In genomic region chr22:47586946-47587345, GRCh38 we compare ENCODE assay signal across 31 cellular contexts.
"Had no signal": no experiment of that assay in that cellular context is flagged by ENCODE, and none has a peak within 500 bp of the region (broad histone marks: within the 10 kb centered on the region; RNA-seq: fewer than 3 reads in every experiment).

No MANE protein-coding gene starts in this region.

- H3K4me3 ChIP-seq: ascending aorta had no signal

- H3K27ac Mint-ChIP-seq: activated B cell treated with CpG ODN at 0.5 μM for 24 hours; activated CD4-positive, alpha-beta memory T cell treated with anti-CD3 and anti-CD28 coated beads, Interleukin-2, amount 10 ng/mL, durations not matched to agents 7 days and 5 days; activated CD8-positive, alpha-beta memory T cell treated with anti-CD3 and anti-CD28 coated beads, Interleukin-2, amount 10 ng/mL, durations not matched to agents 7 days and 5 days; activated naive CD4-positive, alpha-beta T cell treated with anti-CD3 and anti-CD28 coated beads, Interleukin-2, amount 50 U/mL, for 24 hours; activated naive CD8-positive, alpha-beta T cell treated with anti-CD3 and anti-CD28 coated beads, Interleukin-2, amount 10 ng/mL, durations not matched to agents 7 days and 5 days; IgD-negative memory B cell had no signal

- H3K27me3 Mint-ChIP-seq: activated B cell treated with CpG ODN at 0.5 μM for 24 hours; activated CD4-positive, alpha-beta memory T cell treated with anti-CD3 and anti-CD28 coated beads, Interleukin-2, amount 10 ng/mL, durations not matched to agents 7 days and 5 days; activated CD8-positive, alpha-beta memory T cell treated with anti-CD3 and anti-CD28 coated beads, Interleukin-2, amount 10 ng/mL, durations not matched to agents 7 days and 5 days; activated naive CD8-positive, alpha-beta T cell treated with anti-CD3 and anti-CD28 coated beads, Interleukin-2, amount 10 ng/mL, durations not matched to agents 7 days and 5 days had no signal

- H3K9me3 ChIP-seq: ascending aorta had no signal

- H3K27me3 ChIP-seq: ascending aorta had no signal

- H3K9me3 Mint-ChIP-seq: activated naive CD4-positive, alpha-beta T cell treated with anti-CD3 and anti-CD28 coated beads, Interleukin-2, amount 50 U/mL, for 24 hours had no signal

- H3K27ac ChIP-seq: ascending aorta, VCaP had no signal

- H3K4me3 Mint-ChIP-seq: activated B cell treated with CpG ODN at 0.5 μM for 24 hours; activated CD4-positive, alpha-beta memory T cell treated with anti-CD3 and anti-CD28 coated beads, Interleukin-2, amount 10 ng/mL, durations not matched to agents 7 days and 5 days; activated CD8-positive, alpha-beta memory T cell treated with anti-CD3 and anti-CD28 coated beads, Interleukin-2, amount 10 ng/mL, durations not matched to agents 7 days and 5 days; activated naive CD4-positive, alpha-beta T cell treated with anti-CD3 and anti-CD28 coated beads, Interleukin-2, amount 50 U/mL, for 24 hours; activated naive CD8-positive, alpha-beta T cell treated with anti-CD3 and anti-CD28 coated beads, Interleukin-2, amount 10 ng/mL, durations not matched to agents 7 days and 5 days; IgD-negative memory B cell had no signal

- H3K4me1 Mint-ChIP-seq: activated B cell treated with CpG ODN at 0.5 μM for 24 hours; activated CD8-positive, alpha-beta memory T cell treated with anti-CD3 and anti-CD28 coated beads, Interleukin-2, amount 10 ng/mL, durations not matched to agents 7 days and 5 days; activated naive CD4-positive, alpha-beta T cell treated with anti-CD3 and anti-CD28 coated beads, Interleukin-2, amount 50 U/mL, for 24 hours; activated naive CD8-positive, alpha-beta T cell treated with anti-CD3 and anti-CD28 coated beads, Interleukin-2, amount 10 ng/mL, durations not matched to agents 7 days and 5 days; IgD-negative memory B cell had no signal

- H3K4me1 ChIP-seq: ascending aorta had no signal

- ATAC-seq: activated CD8-positive, alpha-beta memory T cell treated with anti-CD3 and anti-CD28 coated beads, Interleukin-2, amount 10 ng/mL, durations not matched to agents 7 days and 5 days; Panc1 had no signal

- DNase-seq: activated B cell treated with CpG ODN at 0.5 μM for 24 hours; activated CD4-positive, alpha-beta memory T cell treated with anti-CD3 and anti-CD28 coated beads, Interleukin-2, amount 10 ng/mL, durations not matched to agents 7 days and 5 days; activated CD4-positive, alpha-beta T cell treated with anti-CD3 and anti-CD28 coated beads for 4 hours; activated CD4-positive, alpha-beta T cell treated with anti-CD3 and anti-CD28 coated beads, Interleukin-2, amount 50 U/mL, for 1 hour; activated CD4-positive, CD25-positive, alpha-beta regulatory T cell treated with anti-CD3 and anti-CD28 coated beads, Interleukin-2, amount 50 U/mL, for 72 hours; activated CD8-positive, alpha-beta memory T cell treated with anti-CD3 and anti-CD28 coated beads for 24 hours; activated CD8-positive, alpha-beta memory T cell treated with anti-CD3 and anti-CD28 coated beads, Interleukin-2, amount 10 ng/mL, durations not matched to agents 7 days and 5 days; activated CD8-positive, alpha-beta memory T cell treated with anti-CD3 and anti-CD28 coated beads, Interleukin-2, amount 50 U/mL, for 48 hours; activated gamma-delta T cell; activated naive CD4-positive, alpha-beta T cell treated with Interleukin-2 at 50 U/mL for 16 hours; activated naive CD8-positive, alpha-beta T cell treated with anti-CD3 and anti-CD28 coated beads, Interleukin-2, amount 10 ng/mL, durations not matched to agents 7 days and 5 days; activated T-cell treated with anti-CD3 and anti-CD28 coated beads, Interleukin-2, amount 50 U/mL, for 48 hours; amygdala; caudate nucleus; Karpas-422; KBM-7; NCI-H1436; NCI-H1694; NCI-H1930; NCI-H2081 treated with DMSO at 0.1 percent for 48 hours; NCI-H524 treated with DMSO at 0.1 percent for 48 hours; SHP77 treated with DMSO at 0.1 percent for 48 hours; SW 1271; T-helper 1 cell; T-helper 2 cell; T-helper 9 cell had no signal

- H3K36me3 ChIP-seq: ascending aorta had no signal

- H3K36me3 Mint-ChIP-seq: activated CD8-positive, alpha-beta memory T cell treated with anti-CD3 and anti-CD28 coated beads, Interleukin-2, amount 10 ng/mL, durations not matched to agents 7 days and 5 days; activated naive CD4-positive, alpha-beta T cell treated with anti-CD3 and anti-CD28 coated beads, Interleukin-2, amount 50 U/mL, for 24 hours; activated naive CD8-positive, alpha-beta T cell treated with anti-CD3 and anti-CD28 coated beads, Interleukin-2, amount 10 ng/mL, durations not matched to agents 7 days and 5 days; IgD-negative memory B cell had no signal
